8 cellular contexts compared by ENCODE assay signal in genomic region chr17:39196820-39197331, GRCh38. TPM values are rescaled to one million over a fixed set of nuclear protein-coding genes. Genes with fewer than 3 reads are reported as not detected.
DNase-seq lines count a peak whose midpoint lies in the region; ATAC-seq, FAIRE-seq and TF ChIP-seq lines count a peak whose summit lies in the region.

No MANE protein-coding gene starts in this region.

- 0 out of 2 replicates have a peak, but pooled peaks have one; percentile 3 for TF ChIP-seq EP300 in Ishikawa (IDR thresholded peaks at IDR 0.05; ENCODE audit: borderline replicate concordance)

- ATAC-seq in HG03342 (IDR thresholded peaks at IDR 0.05; ENCODE audit: unreplicated experiment) (no peak), GM19351 (IDR thresholded peaks at IDR 0.05; ENCODE audit: unreplicated experiment) (no peak)

- H3K4me3 ChIP-seq in kidney (ENCODE audit: low read length in 2 of 2), result peak overlapping the region; percentile 55 to 63
- H3K4me3 ChIP-seq in testis, result peak overlapping the region; percentile 67 to 74

- no peak for TF ChIP-seq RAD21 in Ishikawa (IDR thresholded peaks at IDR 0.05; ENCODE audit: low read depth)

- H3K9me3 ChIP-seq in kidney (ENCODE audit: control insufficient read depth in 1 of 2, low read length in 2 of 2) (no peaks in the 10 kb centered on the region), testis (no peaks in the 10 kb centered on the region)

- WGBS in testis, 2 donors, result 0 to 1% methylated on average over 5 to 32 of the region's 32 CpGs

- FAIRE-seq in kidney (lab: Jason Lieb, UNC), result no peak

- intact Hi-C loops in kidney (cut with DNase I), result no loop called here
- intact Hi-C loops in testis (cut with DNase I; ENCODE audit: low total_unique reads), result no loop called here

- peaks cover 8 to 12% of the 10 kb centered on the region in 2 donors for H3K4me1 ChIP-seq in kidney (ENCODE audit: control insufficient read depth in 1 of 2, insufficient read depth in 1 of 2, low read depth in 1 of 2, low read length in 2 of 2)
- H3K4me1 ChIP-seq in testis, result peaks cover 45% of the 10 kb centered on the region

- peak overlapping the region; percentile 80 for H3K27ac ChIP-seq in angular gyrus (ENCODE audit: low read depth, low read length)
- no peak overlapping the region for H3K27ac ChIP-seq in kidney (ENCODE audit: low read depth in 2 of 2, low read length in 2 of 2)
- peak overlapping the region; percentile 14 to 70 for H3K27ac ChIP-seq in testis

- H3K36me3 ChIP-seq in kidney (ENCODE audit: control insufficient read depth in 1 of 2, insufficient read depth in 2 of 2, low read length in 2 of 2), result peaks cover 4 to 7% of the 10 kb centered on the region in 2 donors
- no peaks in the 10 kb centered on the region for H3K36me3 ChIP-seq in testis (ENCODE audit: low read depth, missing control alignments)

- DNase-seq in DMS79 (lab: John Stamatoyannopoulos, UW) (peak; percentile 25), kidney (peak; percentile 82), testis (peak; percentile 42), NCI-H128 (lab: John Stamatoyannopoulos, UW; ENCODE audit: unreplicated experiment) (no peak)

- no peak for TF ChIP-seq CTCF in kidney (IDR thresholded peaks at IDR 0.05; ENCODE audit: borderline replicate concordance, extremely low read depth, insufficient read depth)
- no peak for TF ChIP-seq CTCF in testis (IDR thresholded peaks at IDR 0.05)

- peak overlapping the region in 1 of 2 donors; percentile 46 for H3K9ac ChIP-seq in kidney (ENCODE audit: low read length in 2 of 2)

- H3K27me3 ChIP-seq in testis, result no peaks in the 10 kb centered on the region

- no peak for TF ChIP-seq POLR2A in testis (IDR thresholded peaks at IDR 0.05)

TF ChIP-seq in Ishikawa, 13 proteins besides CTCF, POLR2A, EP300 and RAD21:
- TF ChIP-seq ZBTB7A (IDR thresholded peaks at IDR 0.05; ENCODE audit: low read depth), result 0 out of 2 replicates have a peak, but pooled peaks have one; percentile 58
- no peak for TF ChIP-seq FOXM1 (IDR thresholded peaks at IDR 0.05; ENCODE audit: borderline replicate concordance, low read depth)
- TF ChIP-seq TEAD4 (IDR thresholded peaks at IDR 0.05), result 0 out of 2 replicates have a peak, but pooled peaks have one; percentile 2
- TF ChIP-seq TCF12 (IDR thresholded peaks at IDR 0.05; ENCODE audit: low read depth), result no peak
- no peak for TF ChIP-seq CEBPB (IDR thresholded peaks at IDR 0.05)
- TF ChIP-seq EGR1 (IDR thresholded peaks at IDR 0.05), result peak; percentile 24
- no peak for TF ChIP-seq YY1 (IDR thresholded peaks at IDR 0.05; ENCODE audit: low read depth)
- no peak for TF ChIP-seq REST (IDR thresholded peaks at IDR 0.05; ENCODE audit: low read depth)
- TF ChIP-seq NFIC (IDR thresholded peaks at IDR 0.05), result no peak
- TF ChIP-seq, protein P1, sequence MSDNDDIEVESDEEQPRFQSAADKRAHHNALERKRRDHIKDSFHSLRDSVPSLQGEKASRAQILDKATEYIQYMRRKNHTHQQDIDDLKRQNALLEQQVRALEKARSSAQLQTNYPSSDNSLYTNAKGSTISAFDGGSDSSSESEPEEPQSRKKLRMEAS (IDR thresholded peaks at IDR 0.05), result peak; percentile 58
- TF ChIP-seq, protein P2, sequence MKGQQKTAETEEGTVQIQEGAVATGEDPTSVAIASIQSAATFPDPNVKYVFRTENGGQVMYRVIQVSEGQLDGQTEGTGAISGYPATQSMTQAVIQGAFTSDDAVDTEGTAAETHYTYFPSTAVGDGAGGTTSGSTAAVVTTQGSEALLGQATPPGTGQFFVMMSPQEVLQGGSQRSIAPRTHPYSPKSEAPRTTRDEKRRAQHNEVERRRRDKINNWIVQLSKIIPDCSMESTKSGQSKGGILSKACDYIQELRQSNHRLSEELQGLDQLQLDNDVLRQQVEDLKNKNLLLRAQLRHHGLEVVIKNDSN (IDR thresholded peaks at IDR 0.05), result no peak
- no peak for TF ChIP-seq TAF1 (IDR thresholded peaks at IDR 0.05; ENCODE audit: low read depth)
- TF ChIP-seq CREB1 (IDR thresholded peaks at IDR 0.05; ENCODE audit: low read depth), result no peak

RNA-seq across cellular contexts. Expression of gene CACNB1, which starts 0.6 kb away (rescaled TPM):
- total RNA-seq in kidney, result 9.9 TPM
- polyA plus RNA-seq in kidney (ENCODE audit: insufficient read depth, low read depth, low replicate concordance), result 1.4 TPM
- 10 to 100 TPM; 18.1 to 19.8 TPM for total RNA-seq in testis
- 11.3 TPM for polyA plus RNA-seq in testis (ENCODE audit: insufficient read depth, low read depth, low replicate concordance)

RNA-seq across cellular contexts. Expression of gene RPL19, which starts 3.2 kb away (rescaled TPM):
- 1,460 TPM for total RNA-seq in kidney
- 2,512 TPM for polyA plus RNA-seq in kidney (ENCODE audit: insufficient read depth, low read depth, low replicate concordance)
- 1,000 to 10,000 TPM in 1 of 2 donors, 100 to 1,000 TPM in 1; 954 to 1,719 TPM for total RNA-seq in testis
- 1,741 TPM for polyA plus RNA-seq in testis (ENCODE audit: insufficient read depth, low read depth, low replicate concordance)

RNA-seq across cellular contexts. Expression of gene STAC2, which starts 28.9 kb away (rescaled TPM):
- 15.3 TPM for total RNA-seq in kidney
- polyA plus RNA-seq in kidney (ENCODE audit: insufficient read depth, low read depth, low replicate concordance), result 18.9 TPM
- under 1 TPM; 0.24 to 0.37 TPM for total RNA-seq in testis
- polyA plus RNA-seq in testis (ENCODE audit: insufficient read depth, low read depth, low replicate concordance), result 1.1 TPM

RNA-seq across cellular contexts. Expression of gene ARL5C, which starts 30.9 kb away (rescaled TPM):
- total RNA-seq in kidney, result not detected
- polyA plus RNA-seq in kidney (ENCODE audit: insufficient read depth, low read depth, low replicate concordance), result not detected
- total RNA-seq in testis, result not detected
- not detected for polyA plus RNA-seq in testis (ENCODE audit: insufficient read depth, low read depth, low replicate concordance)

RNA-seq across cellular contexts. Expression of gene PLXDC1, which starts 45.4 kb away (rescaled TPM):
- total RNA-seq in kidney (11.1 TPM), testis (10 to 100 TPM in 1 of 2 donors, 1 to 10 TPM in 1; 9.6 to 14.8 TPM)
- polyA plus RNA-seq in kidney (ENCODE audit: insufficient read depth, low read depth, low replicate concordance) (4.5 TPM), testis (ENCODE audit: insufficient read depth, low read depth, low replicate concordance) (40.5 TPM)

Comparison
In these comparisons a context has a peak if more than half of its experiments do, and no peak if none do; other contexts are left out.
1. H3K27ac ChIP-seq: peak in angular gyrus (single experiment) and testis (2 of 2); none in kidney (0 of 2).
2. RNA of gene STAC2, which starts 28.9 kb away (total RNA-seq): 15.3 TPM in kidney (single experiment); 0.24 to 0.37 TPM in testis; every median in the first group is over 10 times any median in the second.